Comparison of ENCODE assay signal across 9 cellular contexts in the genomic region with DNA sequence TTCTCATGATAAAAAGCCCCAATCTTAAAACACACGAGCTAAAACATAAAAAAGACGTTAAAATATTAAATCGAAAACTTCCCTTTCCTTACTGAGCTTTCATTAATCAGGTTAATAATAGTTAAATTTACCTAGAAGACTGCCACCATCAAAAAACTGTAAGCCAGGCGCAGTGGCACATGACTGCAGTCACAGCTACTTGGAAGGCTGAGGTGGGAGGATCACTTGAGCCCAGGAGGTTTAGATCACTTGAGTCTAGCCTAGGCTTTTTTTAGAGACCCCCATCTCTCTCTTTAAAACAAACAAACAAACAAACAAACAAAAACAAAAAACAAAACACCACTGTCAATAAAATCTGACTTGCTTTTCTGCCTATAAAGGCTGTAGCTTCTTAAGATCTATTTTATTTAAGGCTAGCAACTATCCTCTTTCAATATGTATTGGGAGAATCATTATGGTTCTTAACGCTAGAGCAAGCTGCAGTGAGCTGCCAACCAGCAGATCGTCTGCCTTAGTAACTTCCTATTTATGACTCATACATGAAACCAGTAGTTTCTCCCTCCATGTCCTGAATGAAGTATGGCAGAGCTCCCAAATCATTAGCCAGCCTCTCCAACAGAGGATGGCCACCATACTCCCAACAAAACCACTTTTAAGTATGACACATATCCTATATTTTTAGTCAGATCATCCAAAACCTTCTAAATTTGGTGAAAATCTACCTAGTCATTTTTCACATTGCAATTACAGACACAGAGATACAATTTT.
DNase-seq lines count a peak whose midpoint lies in the region; ATAC-seq and TF ChIP-seq lines count a peak whose summit lies in the region.
"Had no signal": no experiment of that assay in that cellular context is flagged by ENCODE, and none has a peak within 500 bp of the region (broad histone marks: within the 10 kb centered on the region; RNA-seq: fewer than 3 reads in every experiment).

No MANE protein-coding gene starts in this region.

- no peaks in the 10 kb centered on the region for H3K9me3 ChIP-seq in BE2C
- no peaks in the 10 kb centered on the region for H3K9me3 ChIP-seq in PC-9 (ENCODE audit: insufficient read depth, low read depth)
- no peaks in the 10 kb centered on the region for H3K9me3 ChIP-seq in esophagus (ENCODE audit: control insufficient read depth in 2 of 2, insufficient read depth in 1 of 2, low read depth in 1 of 2, low read length in 1 of 2)

- peak overlapping the region; percentile 61 for H3K27ac Mint-ChIP-seq in stimulated activated effector memory CD8-positive, alpha-beta T cell treated with anti-CD3 and anti-CD28 coated beads, Interleukin-12 subunit alpha, Interleukin-12 subunit beta, amount 100 ng/mL, for 72 hours

- intact Hi-C loops in PC-9 (cut with micrococcal nuclease; ENCODE audit: unreplicated experiment) = no loop called here

- H3K4me3 ChIP-seq in BE2C (ENCODE audit: low read depth, low read length) = no peak overlapping the region
- H3K4me3 ChIP-seq in PC-9 = no peak overlapping the region
- no peak overlapping the region for H3K4me3 ChIP-seq in esophagus (ENCODE audit: low read depth in 1 of 2, low read length in 2 of 2)
- H3K4me3 ChIP-seq: SJSA1 had no signal

- H3K36me3 Mint-ChIP-seq in stimulated activated effector memory CD8-positive, alpha-beta T cell treated with anti-CD3 and anti-CD28 coated beads, Interleukin-12 subunit alpha, Interleukin-12 subunit beta, amount 100 ng/mL, for 72 hours = no peaks in the 10 kb centered on the region

- peak; percentile 94 for ATAC-seq in GM18858 (IDR thresholded peaks at IDR 0.05; ENCODE audit: unreplicated experiment)
- ATAC-seq in HG03060 (IDR thresholded peaks at IDR 0.05; ENCODE audit: low read depth, unreplicated experiment) = peak; percentile 88
- ATAC-seq in stimulated activated effector memory CD8-positive, alpha-beta T cell treated with anti-CD3 and anti-CD28 coated beads, Interleukin-12 subunit alpha, Interleukin-12 subunit beta, amount 100 ng/mL, for 72 hours = peak; percentile 79
- ATAC-seq in HG03280 (IDR thresholded peaks at IDR 0.05; ENCODE audit: unreplicated experiment) = no peak

- H3F3A ChIP-seq in PC-9 (ENCODE audit: insufficient read depth, low read depth) = peaks cover 12% of the 10 kb centered on the region

- CTCF ChIA-PET in PC-9 (lab: Charles Lee) = no interaction called here

- H3K27me3 ChIP-seq in BE2C (no peaks in the 10 kb centered on the region), PC-9 (ENCODE audit: insufficient read depth, low read depth) (no peaks in the 10 kb centered on the region), esophagus (ENCODE audit: control insufficient read depth in 1 of 2, insufficient read depth in 2 of 2, low read length in 2 of 2) (no peaks in the 10 kb centered on the region)
- H3K27me3 ChIP-seq: SJSA1 had no signal

- H3K36me3 ChIP-seq in BE2C (no peaks in the 10 kb centered on the region), PC-9 (ENCODE audit: low read depth) (no peaks in the 10 kb centered on the region), esophagus (ENCODE audit: control insufficient read depth in 2 of 2, insufficient read depth in 2 of 2, low read length in 1 of 2) (no peaks in the 10 kb centered on the region)
- H3K36me3 ChIP-seq: SJSA1 had no signal

- H3K4me3 Mint-ChIP-seq in stimulated activated effector memory CD8-positive, alpha-beta T cell treated with anti-CD3 and anti-CD28 coated beads, Interleukin-12 subunit alpha, Interleukin-12 subunit beta, amount 100 ng/mL, for 72 hours = peak overlapping the region; percentile 24

- no peak overlapping the region for H2AFZ ChIP-seq in PC-9

- H4K20me1 ChIP-seq in PC-9 (ENCODE audit: insufficient read depth) = no peaks in the 10 kb centered on the region

- H3K79me2 ChIP-seq in PC-9 (ENCODE audit: low read depth) = peaks cover 42% of the 10 kb centered on the region

- TF ChIP-seq CTCF in BE2C (IDR thresholded peaks at IDR 0.05; ENCODE audit: low read depth, low read length) = no peak
- TF ChIP-seq CTCF in PC-9 (conservative IDR thresholded peaks at IDR 0.05) = no peak

- TSS peak; percentile 60 for BruUV-seq in PC-9 (replicated peaks; lab: Mats Ljungman, UMichigan)

- H3K9me2 ChIP-seq in PC-9 (ENCODE audit: insufficient read depth) = no peaks in the 10 kb centered on the region

- peaks cover 29% of the 10 kb centered on the region for H3K4me1 Mint-ChIP-seq in stimulated activated effector memory CD8-positive, alpha-beta T cell treated with anti-CD3 and anti-CD28 coated beads, Interleukin-12 subunit alpha, Interleukin-12 subunit beta, amount 100 ng/mL, for 72 hours

- POLR2A ChIA-PET in PC-9 (lab: Charles Lee; ENCODE audit: unreplicated experiment) = interaction anchor here (0.6 to 0.7 kb wide), 2 partner anchors 81 to 1356 kb away, joined by 3 to 5 read pairs; no protein-coding TSS in a partner anchor

- WGBS in esophagus, 2 donors = 62 to 63% methylated on average over 6 of the region's 6 CpGs

- H3K27ac ChIP-seq in PC-9 = peak overlapping the region; percentile 77
- H3K27ac ChIP-seq in esophagus (ENCODE audit: low read depth in 2 of 2, low read length in 1 of 2) = peak overlapping the region; percentile 81 to 82
- H3K27ac ChIP-seq: SJSA1 had no signal

- H3K4me1 ChIP-seq in BE2C (0 out of 2 replicates have a peak, but pooled peaks cover 3% of the 10 kb centered on the region), PC-9 (replicated peaks; ENCODE audit: insufficient read depth) (peaks cover 18% of the 10 kb centered on the region), esophagus (ENCODE audit: control insufficient read depth in 2 of 2, insufficient read depth in 2 of 2, low read length in 1 of 2) (no peaks in the 10 kb centered on the region)

- peak overlapping the region; percentile 21; the same call in 1 of the 2 replicates for H3K4me2 ChIP-seq in PC-9

- no peaks in the 10 kb centered on the region for H3K9me3 Mint-ChIP-seq in stimulated activated effector memory CD8-positive, alpha-beta T cell treated with anti-CD3 and anti-CD28 coated beads, Interleukin-12 subunit alpha, Interleukin-12 subunit beta, amount 100 ng/mL, for 72 hours

- DNase-seq in BE2C (peak; percentile 33), PC-9 (peak; percentile 38 to 77), mesenteric fat pad (ENCODE audit: low spot score) (no peak)
- DNase-seq in stimulated activated effector memory CD8-positive, alpha-beta T cell treated with anti-CD3 and anti-CD28 coated beads, Interleukin-12 subunit alpha, Interleukin-12 subunit beta, amount 100 ng/mL, for 72 hours (ENCODE audit: low spot score in 2 of 2) = no peak

Comparison
In these comparisons a context has a peak if more than half of its experiments do, and no peak if none do; other contexts are left out.
1. DNase-seq: peak in BE2C (single experiment) and PC-9 (2 of 2); none in stimulated activated effector memory CD8-positive, alpha-beta T cell treated with anti-CD3 and anti-CD28 coated beads, Interleukin-12 subunit alpha, Interleukin-12 subunit beta, amount 100 ng/mL, for 72 hours (0 of 2) and mesenteric fat pad (single experiment).